In the genomic region with DNA sequence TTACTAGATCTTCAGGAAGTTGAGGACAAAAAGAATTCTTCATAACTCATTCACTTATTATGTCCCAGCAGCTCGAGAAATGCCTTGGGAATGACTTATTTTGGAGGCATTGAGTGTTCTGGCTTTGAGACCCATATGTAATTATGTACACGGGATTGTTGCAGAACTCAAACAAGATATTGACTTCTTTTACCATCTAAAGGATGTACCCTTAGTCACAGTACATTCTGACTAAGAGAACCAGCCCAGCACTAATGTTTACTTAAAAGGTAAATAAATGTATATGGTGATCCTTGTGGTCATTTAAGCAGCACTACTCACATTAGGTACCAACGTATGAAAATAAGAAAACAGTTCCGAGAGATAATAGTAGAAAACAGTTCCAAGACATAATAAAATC, we compare ENCODE assay signal across 27 cellular contexts.
"Had no signal": no experiment of that assay in that cellular context is flagged by ENCODE, and none has a peak within 500 bp of the region (broad histone marks: within the 10 kb centered on the region; RNA-seq: fewer than 3 reads in every experiment).

No MANE protein-coding gene starts in this region.

- H3K36me3 ChIP-seq: colonic mucosa, esophagus muscularis mucosa, esophagus squamous epithelium, gastrocnemius medialis, gastroesophageal sphincter, heart left ventricle, heart right ventricle had no signal

- H3K27ac ChIP-seq: colonic mucosa, coronary artery, dorsolateral prefrontal cortex, epithelial cell of prostate, esophagus muscularis mucosa, esophagus squamous epithelium, foreskin keratinocyte, gastrocnemius medialis, gastroesophageal sphincter, heart left ventricle, heart right ventricle had no signal

- DNase-seq: colonic mucosa; cortex of kidney; dermis blood vessel endothelial cell; dorsolateral prefrontal cortex; effector CD4-positive, alpha-beta T cell; effector CD8-positive, alpha-beta T cell; effector memory CD4-positive, alpha-beta T cell; effector memory CD8-positive, alpha-beta T cell; endodermal cell; erythroblast; esophagus squamous epithelium; foreskin fibroblast; foreskin keratinocyte; foreskin melanocyte; gastrocnemius medialis; glutamatergic neuron; head of caudate nucleus; heart left ventricle; heart right ventricle had no signal

- FAIRE-seq: colon, endothelial cell of umbilical vein, frontal cortex had no signal

- H3K4me1 ChIP-seq: colonic mucosa, esophagus muscularis mucosa, esophagus squamous epithelium, foreskin keratinocyte, gastrocnemius medialis, gastroesophageal sphincter, heart left ventricle, heart right ventricle had no signal

- ATAC-seq: effector memory CD8-positive, alpha-beta T cell; esophagus mucosa; foreskin keratinocyte; gastrocnemius medialis; gastroesophageal sphincter; heart left ventricle; heart right ventricle had no signal

- H3K4me3 ChIP-seq: colonic mucosa, coronary artery, dorsolateral prefrontal cortex, esophagus muscularis mucosa, esophagus squamous epithelium, gastrocnemius medialis, gastroesophageal sphincter, heart left ventricle, heart right ventricle had no signal

- H3K27me3 ChIP-seq: colonic mucosa, dorsolateral prefrontal cortex, esophagus muscularis mucosa, esophagus squamous epithelium, foreskin keratinocyte, gastrocnemius medialis, gastroesophageal sphincter, heart left ventricle, heart right ventricle had no signal

- H3K9me3 ChIP-seq: colonic mucosa, gastrocnemius medialis had no signal
